ENCODE assay signal across 10 cellular contexts in genomic region chr9:121529237-121529987, GRCh38. TPM values are rescaled to one million over a fixed set of nuclear protein-coding genes. Genes with fewer than 3 reads are reported as not detected.
DNase-seq lines count a peak whose midpoint lies in the region; ATAC-seq lines count a peak whose summit lies in the region.
"Had no signal": no experiment of that assay in that cellular context is flagged by ENCODE, and none has a peak within 500 bp of the region (broad histone marks: within the 10 kb centered on the region; RNA-seq: fewer than 3 reads in every experiment).

No MANE protein-coding gene starts in this region.

- peaks cover 9% of the 10 kb centered on the region for H3K4me1 ChIP-seq in adipocyte (ENCODE audit: control insufficient read depth, insufficient read depth, low read length)

- H3K4me3 Mint-ChIP-seq in activated CD4-positive, alpha-beta T cell treated with anti-CD3 and anti-CD28 coated beads, Interleukin-2, amount 10 ng/mL, durations not matched to agents 24 days and 14 days = no peak overlapping the region

- peaks cover 8% of the 10 kb centered on the region for H3K27me3 Mint-ChIP-seq in activated CD4-positive, alpha-beta T cell treated with anti-CD3 and anti-CD28 coated beads, Interleukin-2, amount 10 ng/mL, durations not matched to agents 24 days and 14 days

- ATAC-seq in Right ventricle myocardium inferior = peak; percentile 92
- ATAC-seq in HG02870 (IDR thresholded peaks at IDR 0.05; ENCODE audit: unreplicated experiment) = no peak
- ATAC-seq in GM18511 (IDR thresholded peaks at IDR 0.05; ENCODE audit: unreplicated experiment) = no peak

- no peaks in the 10 kb centered on the region for H3K9me3 ChIP-seq in adipocyte (ENCODE audit: control insufficient read depth, low read length)

- H3K36me3 ChIP-seq in adipocyte (ENCODE audit: control insufficient read depth, insufficient read depth, low read length, severe bottlenecking) = no peaks in the 10 kb centered on the region

- H3K4me1 Mint-ChIP-seq in activated CD4-positive, alpha-beta T cell treated with anti-CD3 and anti-CD28 coated beads, Interleukin-2, amount 10 ng/mL, durations not matched to agents 24 days and 14 days = no peaks in the 10 kb centered on the region

- H3K4me3 ChIP-seq in adipocyte (ENCODE audit: low read length) = no peak overlapping the region

- intact Hi-C loops in Right ventricle myocardium inferior (cut with DNase I) = no loop called here
- intact Hi-C loops in activated CD4-positive, alpha-beta T cell treated with anti-CD3 and anti-CD28 coated beads, Interleukin-2, amount 10 ng/mL, durations not matched to agents 24 days and 14 days (cut with micrococcal nuclease) = no loop called here

- H3K9me3 Mint-ChIP-seq in activated CD4-positive, alpha-beta T cell treated with anti-CD3 and anti-CD28 coated beads, Interleukin-2, amount 10 ng/mL, durations not matched to agents 24 days and 14 days = no peaks in the 10 kb centered on the region

- H3K36me3 Mint-ChIP-seq in activated CD4-positive, alpha-beta T cell treated with anti-CD3 and anti-CD28 coated beads, Interleukin-2, amount 10 ng/mL, durations not matched to agents 24 days and 14 days (ENCODE audit: low read depth) = no peaks in the 10 kb centered on the region

- H3K9ac ChIP-seq in adipocyte (ENCODE audit: low read length) = no peak overlapping the region

- no peaks in the 10 kb centered on the region for H3K27me3 ChIP-seq in adipocyte (replicated peaks; ENCODE audit: control insufficient read depth, insufficient read depth, low read length)

- no peak overlapping the region for H3K27ac Mint-ChIP-seq in activated CD4-positive, alpha-beta T cell treated with anti-CD3 and anti-CD28 coated beads, Interleukin-2, amount 10 ng/mL, durations not matched to agents 24 days and 14 days

- DNase-seq in EH (ENCODE audit: low read depth) = peak; percentile 99
- peak; percentile 90 for DNase-seq in adipocyte (ENCODE audit: low read depth)
- peak; percentile 98 for DNase-seq in Right ventricle myocardium inferior (ENCODE audit: missing footprints)
- DNase-seq in putamen (ENCODE audit: low spot score) = peak; percentile 52
- DNase-seq in activated CD4-positive, alpha-beta T cell treated with anti-CD3 and anti-CD28 coated beads, Interleukin-2, amount 10 ng/mL, durations not matched to agents 24 days and 14 days = no peak
- DNase-seq in SIG-M5 treated with dmso at 0.1 percent for 504 hours (lab: John Stamatoyannopoulos, UW; ENCODE audit: unreplicated experiment) = no peak
- DNase-seq: central memory CD4-positive, alpha-beta T cell; NCI-H2107 had no signal

RNA-seq across cellular contexts. Expression of gene GGTA1, which starts 29.8 kb away (rescaled TPM):
- total RNA-seq in Right ventricle myocardium inferior = 27.9 TPM
- 0.14 TPM in 1 of 2 replicates, not detected in the other for total RNA-seq in activated CD4-positive, alpha-beta T cell treated with anti-CD3 and anti-CD28 coated beads, Interleukin-2, amount 10 ng/mL, durations not matched to agents 24 days and 14 days

Comparison
In these comparisons a context has a peak if more than half of its experiments do, and no peak if none do; other contexts are left out.
1. DNase-seq: peak in EH (single experiment), adipocyte (single experiment), Right ventricle myocardium inferior (single experiment) and putamen (single experiment); none in activated CD4-positive, alpha-beta T cell treated with anti-CD3 and anti-CD28 coated beads, Interleukin-2, amount 10 ng/mL, durations not matched to agents 24 days and 14 days (single experiment) and SIG-M5 treated with dmso at 0.1 percent for 504 hours (single experiment).
2. RNA of gene GGTA1, which starts 29.8 kb away (total RNA-seq): 27.9 TPM in Right ventricle myocardium inferior (single experiment); 0.14 TPM in activated CD4-positive, alpha-beta T cell treated with anti-CD3 and anti-CD28 coated beads, Interleukin-2, amount 10 ng/mL, durations not matched to agents 24 days and 14 days; every median in the first group is over 10 times any median in the second.